15 cellular contexts compared by ENCODE assay signal in the genomic region with DNA sequence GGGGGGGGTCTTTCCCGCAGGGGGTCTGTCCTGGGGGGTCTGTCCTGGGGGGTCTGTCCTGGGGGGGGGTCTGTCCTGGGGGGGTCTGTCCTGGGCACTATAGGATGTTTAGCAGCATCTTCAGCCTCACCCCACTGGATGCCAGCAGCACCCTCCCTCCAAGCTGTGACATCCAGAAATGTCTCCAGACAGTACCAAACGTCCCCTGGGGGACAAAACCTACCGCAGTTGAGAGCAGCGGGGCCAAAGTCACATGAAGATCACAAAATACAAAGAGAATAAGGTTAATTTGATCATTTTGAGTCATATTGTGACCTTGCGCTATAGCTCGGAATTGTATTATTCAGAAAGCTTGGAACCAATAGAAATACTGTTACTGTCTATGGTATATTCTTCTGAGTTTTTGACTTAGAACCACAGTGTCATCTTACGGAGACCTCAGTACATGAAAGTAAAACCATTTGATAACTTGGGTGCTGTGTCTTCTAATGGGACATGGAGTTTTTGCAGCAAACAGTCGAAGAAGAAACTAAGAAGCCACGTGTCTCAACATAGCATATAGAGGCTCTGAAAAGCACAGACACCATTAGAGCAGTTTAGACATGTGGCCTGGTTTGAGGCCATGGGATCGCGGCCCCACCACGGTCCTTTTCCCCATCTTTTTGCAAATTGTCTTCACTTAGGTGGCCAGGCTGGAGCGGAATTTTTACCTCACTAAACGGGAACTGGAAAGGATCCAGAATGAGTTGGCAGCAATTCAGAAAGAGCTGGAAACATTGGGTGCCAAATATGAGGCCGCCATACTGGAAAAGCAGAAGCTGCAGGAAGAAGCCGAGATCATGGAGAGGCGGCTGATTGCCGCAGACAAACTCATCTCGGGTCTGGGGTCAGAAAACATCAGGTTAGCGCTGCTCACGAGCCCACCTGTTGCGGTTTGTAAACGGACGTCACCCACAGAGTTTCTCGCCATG. TPM values are rescaled to one million over a fixed set of nuclear protein-coding genes. Genes with fewer than 3 reads are reported as not detected.
DNase-seq lines count a peak whose midpoint lies in the region; ATAC-seq and TF ChIP-seq lines count a peak whose summit lies in the region.
"Had no signal": no experiment of that assay in that cellular context is flagged by ENCODE, and none has a peak within 500 bp of the region (broad histone marks: within the 10 kb centered on the region; RNA-seq: fewer than 3 reads in every experiment).

No MANE protein-coding gene starts in this region.

- no peak overlapping the region for H4K8ac ChIP-seq in IMR-90 (ENCODE audit: low read depth in 2 of 2, low read length in 2 of 2)

- TF ChIP-seq RAD21 in IMR-90 (IDR thresholded peaks at IDR 0.05; ENCODE audit: low read length) = no peak

- no peak overlapping the region for H3K23ac ChIP-seq in IMR-90 (ENCODE audit: low read depth, low read length)

- no peak overlapping the region for H3K4me3 ChIP-seq in IMR-90 (ENCODE audit: insufficient read depth, low read depth, low read length)
- H3K4me3 ChIP-seq: left lung, upper lobe of right lung had no signal

- no peaks in the 10 kb centered on the region for H3K9me3 Mint-ChIP-seq in nephron

- in situ Hi-C loops in IMR-90 (cut with MboI; ENCODE audit: low sequenced_read_pairs) = no loop called here

- peak overlapping the region; percentile 11 for H2AFZ ChIP-seq in IMR-90 (replicated peaks; ENCODE audit: low read length, poor library complexity)

- no peak overlapping the region for H3K4me3 Mint-ChIP-seq in nephron
- H3K4me3 Mint-ChIP-seq: endodermal cell had no signal

- intact Hi-C loops in IMR-90 (cut with micrococcal nuclease) = no loop called here

- DNase-seq in NCI-H2107 treated with DMSO at 0.1 percent for 48 hours (lab: John Stamatoyannopoulos, UW; ENCODE audit: unreplicated experiment) (peak; percentile 18), NCI-H2107 (lab: John Stamatoyannopoulos, UW) (no peak), IMR-90 (no peak), SK-N-DZ (ENCODE audit: low spot score) (peak; percentile 68), NCI-H82 (lab: John Stamatoyannopoulos, UW) (no peak), cortex of kidney (lab: John Stamatoyannopoulos, UW) (no peak), putamen (ENCODE audit: low spot score) (no peak)
- DNase-seq: aorta, endodermal cell, GDM1, left lung, NCI-H1048, upper lobe of right lung had no signal

- no peak overlapping the region for H2BK120ac ChIP-seq in IMR-90 (ENCODE audit: low read depth, low read length)

- peaks cover 30% of the 10 kb centered on the region for H3K4me1 Mint-ChIP-seq in nephron
- H3K4me1 Mint-ChIP-seq: endodermal cell had no signal

- peaks cover 3% of the 10 kb centered on the region for H3K4me1 ChIP-seq in IMR-90 (ENCODE audit: control insufficient read depth, insufficient read depth, low read length)
- H3K4me1 ChIP-seq: left lung, upper lobe of right lung had no signal

- dilution Hi-C loops in IMR-90 (cut with HindIII; ENCODE audit: low sequenced_read_pairs, unreplicated experiment) = no loop called here

- peak overlapping the region; percentile 7 to 35 (median 13) for H3K27ac Mint-ChIP-seq in nephron
- H3K27ac Mint-ChIP-seq: endodermal cell had no signal

- no peak overlapping the region for H4K5ac ChIP-seq in IMR-90 (ENCODE audit: low read depth, low read length)

- TF ChIP-seq POLR2A in IMR-90 (IDR thresholded peaks at IDR 0.05; ENCODE audit: low read depth, low read length) = no peak

- no peak overlapping the region for H3K18ac ChIP-seq in IMR-90 (ENCODE audit: low read depth, low read length)

- H3K9ac ChIP-seq in IMR-90 (ENCODE audit: low read depth, low read length) = no peak overlapping the region

- H2BK5ac ChIP-seq in IMR-90 (ENCODE audit: low read depth, low read length, poor library complexity, severe bottlenecking) = no peak overlapping the region

- peaks cover 32% of the 10 kb centered on the region for H3K27me3 Mint-ChIP-seq in nephron (ENCODE audit: low read depth)

- POLR2A ChIA-PET in IMR-90 (lab: Charles Lee; ENCODE audit: unreplicated experiment) = no interaction called here

- H3K4ac ChIP-seq in IMR-90 (ENCODE audit: low read depth, low read length) = no peak overlapping the region

- no peaks in the 10 kb centered on the region for H3K36me3 ChIP-seq in IMR-90 (ENCODE audit: control insufficient read depth, insufficient read depth, low read length)
- H3K36me3 ChIP-seq: left lung, upper lobe of right lung had no signal

- BruUV-seq in IMR-90 (replicated peaks; lab: Mats Ljungman, UMichigan) = no TSS peak

- H2BK20ac ChIP-seq in IMR-90 (ENCODE audit: low read depth, low read length) = no peak overlapping the region

- no peak overlapping the region for H3K56ac ChIP-seq in IMR-90 (ENCODE audit: extremely low read depth, insufficient read depth, low read length)

- CTCF ChIA-PET in IMR-90 (lab: Yijun Ruan, JAX) = no interaction called here

- H2AK9ac ChIP-seq in IMR-90 (replicated peaks; ENCODE audit: low read depth, low read length, poor library complexity) = no peak overlapping the region

- H3K27ac ChIP-seq in IMR-90 (ENCODE audit: insufficient read depth, low read length) = no peak overlapping the region
- H3K27ac ChIP-seq: left lung, upper lobe of right lung had no signal

- no peak overlapping the region for H2BK15ac ChIP-seq in IMR-90 (ENCODE audit: low read depth, low read length)

- no peaks in the 10 kb centered on the region for H4K20me1 ChIP-seq in IMR-90 (ENCODE audit: insufficient read depth, low read length)

- H3K4me2 ChIP-seq in IMR-90 (ENCODE audit: low read depth, low read length) = no peak overlapping the region

- ATAC-seq in IMR-90 (ENCODE audit: low read depth) = no peak
- ATAC-seq: left lung, Panc1, upper lobe of right lung had no signal

- no peak overlapping the region for H4K91ac ChIP-seq in IMR-90 (ENCODE audit: insufficient read depth, low read depth, low read length)

- peaks cover 8% of the 10 kb centered on the region for H3K27me3 ChIP-seq in IMR-90 (ENCODE audit: control insufficient read depth, insufficient read depth, low read length)
- H3K27me3 ChIP-seq: upper lobe of right lung had no signal

- no peaks in the 10 kb centered on the region for H3K79me1 ChIP-seq in IMR-90 (ENCODE audit: low read depth in 1 of 2, low read length in 2 of 2)

- H3K14ac ChIP-seq in IMR-90 (replicated peaks; ENCODE audit: low read depth, low read length) = no peak overlapping the region

- H2AK5ac ChIP-seq in IMR-90 (ENCODE audit: low read depth, low read length) = no peak overlapping the region

- no peaks in the 10 kb centered on the region for H3K36me3 Mint-ChIP-seq in nephron (ENCODE audit: low read depth)

- H3K9me3 ChIP-seq in IMR-90 (ENCODE audit: control insufficient read depth, insufficient read depth, low read length) = no peaks in the 10 kb centered on the region
- H3K9me3 ChIP-seq: left lung, upper lobe of right lung had no signal

- WGBS in IMR-90 (ENCODE audit: extremely low coverage in 2 of 2, insufficient read length in 1 of 2), 2 experiments = 60% methylated on average over 11 of the region's 25 CpGs; no CpG with 5 or more reads in 1 of the 2 experiments

- H3K9me1 ChIP-seq in IMR-90 (ENCODE audit: insufficient read depth, low read length) = no peaks in the 10 kb centered on the region; the same call in 1 of the 2 replicates

- TF ChIP-seq CTCF in IMR-90 (conservative IDR thresholded peaks at IDR 0.05; ENCODE audit: low read depth, low read length) (no peak), nephron (IDR thresholded peaks at IDR 0.05; ENCODE audit: unreplicated experiment in 3 of 3) (no peak)

TF ChIP-seq in IMR-90, 13 proteins besides CTCF, POLR2A, EP300 and RAD21:
- TF ChIP-seq MXI1 (IDR thresholded peaks at IDR 0.05; ENCODE audit: borderline replicate concordance, low read depth, low read length) = no peak
- TF ChIP-seq SMC3 (IDR thresholded peaks at IDR 0.05; ENCODE audit: low read depth, low read length) = no peak
- no peak for TF ChIP-seq CHD1 (IDR thresholded peaks at IDR 0.05; ENCODE audit: low read depth, low read length)
- TF ChIP-seq BHLHE40 (IDR thresholded peaks at IDR 0.05; ENCODE audit: low read depth, low read length) = no peak
- TF ChIP-seq, protein P1, sequence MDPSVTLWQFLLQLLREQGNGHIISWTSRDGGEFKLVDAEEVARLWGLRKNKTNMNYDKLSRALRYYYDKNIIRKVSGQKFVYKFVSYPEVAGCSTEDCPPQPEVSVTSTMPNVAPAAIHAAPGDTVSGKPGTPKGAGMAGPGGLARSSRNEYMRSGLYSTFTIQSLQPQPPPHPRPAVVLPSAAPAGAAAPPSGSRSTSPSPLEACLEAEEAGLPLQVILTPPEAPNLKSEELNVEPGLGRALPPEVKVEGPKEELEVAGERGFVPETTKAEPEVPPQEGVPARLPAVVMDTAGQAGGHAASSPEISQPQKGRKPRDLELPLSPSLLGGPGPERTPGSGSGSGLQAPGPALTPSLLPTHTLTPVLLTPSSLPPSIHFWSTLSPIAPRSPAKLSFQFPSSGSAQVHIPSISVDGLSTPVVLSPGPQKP (IDR thresholded peaks at IDR 0.05; ENCODE audit: borderline replicate concordance, low read depth, low read length) = no peak
- TF ChIP-seq, protein P2, sequence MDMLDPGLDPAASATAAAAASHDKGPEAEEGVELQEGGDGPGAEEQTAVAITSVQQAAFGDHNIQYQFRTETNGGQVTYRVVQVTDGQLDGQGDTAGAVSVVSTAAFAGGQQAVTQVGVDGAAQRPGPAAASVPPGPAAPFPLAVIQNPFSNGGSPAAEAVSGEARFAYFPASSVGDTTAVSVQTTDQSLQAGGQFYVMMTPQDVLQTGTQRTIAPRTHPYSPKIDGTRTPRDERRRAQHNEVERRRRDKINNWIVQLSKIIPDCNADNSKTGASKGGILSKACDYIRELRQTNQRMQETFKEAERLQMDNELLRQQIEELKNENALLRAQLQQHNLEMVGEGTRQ (IDR thresholded peaks at IDR 0.05; ENCODE audit: low read depth, low read length) = no peak
- no peak for TF ChIP-seq FOS (IDR thresholded peaks at IDR 0.05; ENCODE audit: low read depth, low read length)
- no peak for TF ChIP-seq RCOR1 (IDR thresholded peaks at IDR 0.05; ENCODE audit: insufficient replicate concordance, low read length)
- no peak for TF ChIP-seq MAZ (IDR thresholded peaks at IDR 0.05; ENCODE audit: borderline replicate concordance, low read depth, low read length)
- no peak for TF ChIP-seq CEBPB (IDR thresholded peaks at IDR 0.05; ENCODE audit: low read depth, low read length)
- TF ChIP-seq NFE2L2 (IDR thresholded peaks at IDR 0.05; ENCODE audit: low read depth, low read length) = no peak
- TF ChIP-seq RFX5 (IDR thresholded peaks at IDR 0.05; ENCODE audit: low read depth, low read length) = no peak
- TF ChIP-seq MAFK (IDR thresholded peaks at IDR 0.05; ENCODE audit: low read depth, low read length) = no peak

RNA-seq across cellular contexts. Expression of gene CCDC92, which starts 59.9 kb away (rescaled TPM):
- 5.7 and 8.1 TPM in 2 replicates for total RNA-seq in IMR-90 (2012; rRNA removed)
- polyA plus RNA-seq in IMR-90 (2012; rRNA removed) = 55.5 and 61.1 TPM in 2 replicates
- 75.4 and 87.9 TPM in 2 replicates for polyA plus RNA-seq in IMR-90 (2012; cell fraction: cytosol; rRNA removed)
- polyA plus RNA-seq in IMR-90 (2012; cell fraction: nucleus; rRNA removed; ENCODE audit: low replicate concordance) = 91.3 and 94.1 TPM in 2 replicates
- polyA plus RNA-seq in SK-N-DZ (2014; cell fraction: cytosol; rRNA removed) = 14.0 and 15.3 TPM in 2 replicates
- 14.5 and 22.4 TPM in 2 replicates for polyA plus RNA-seq in SK-N-DZ (2014; cell fraction: nucleus; rRNA removed)

Comparison
In these comparisons a context has a peak if more than half of its experiments do, and no peak if none do; other contexts are left out.
1. DNase-seq: peak in NCI-H2107 treated with DMSO at 0.1 percent for 48 hours (single experiment) and SK-N-DZ (single experiment); none in NCI-H2107 (single experiment), IMR-90 (single experiment), NCI-H82 (single experiment), cortex of kidney (single experiment) and putamen (single experiment).